ENCODE assay signal across 9 cellular contexts in genomic region chr20:13302647-13303425, GRCh38.
DNase-seq lines count a peak whose midpoint lies in the region; ATAC-seq, FAIRE-seq and TF ChIP-seq lines count a peak whose summit lies in the region.
"Had no signal": no experiment of that assay in that cellular context is flagged by ENCODE, and none has a peak within 500 bp of the region (broad histone marks: within the 10 kb centered on the region; RNA-seq: fewer than 3 reads in every experiment).

No MANE protein-coding gene starts in this region.

- H3K9ac ChIP-seq in OCI-LY3 (ENCODE audit: low read length) = no peak overlapping the region

- H3K4me2 ChIP-seq in OCI-LY3 (ENCODE audit: low read length) = no peak overlapping the region

- H2AFZ ChIP-seq in OCI-LY3 (ENCODE audit: low read depth, low read length) = no peak overlapping the region

- no peak overlapping the region for H3K4me3 ChIP-seq in OCI-LY3 (ENCODE audit: low read length)

- H3K27me3 ChIP-seq in OCI-LY3 (ENCODE audit: low read depth, low read length) = peaks cover 26% of the 10 kb centered on the region

- no peaks in the 10 kb centered on the region for H3K4me1 ChIP-seq in OCI-LY3 (ENCODE audit: low read length)

- no peaks in the 10 kb centered on the region for H3K79me2 ChIP-seq in OCI-LY3 (ENCODE audit: low read length)

- H4K20me1 ChIP-seq in OCI-LY3 (ENCODE audit: insufficient read depth, low read length) = no peaks in the 10 kb centered on the region

- H3K27ac ChIP-seq in OCI-LY3 (ENCODE audit: low read length) = no peak overlapping the region

- TF ChIP-seq CTCF in OCI-LY3 (IDR thresholded peaks at IDR 0.05; ENCODE audit: low read depth, low read length) = peak; percentile 85

- DNase-seq in CD1c-positive myeloid dendritic cell (ENCODE audit: extremely low spot score) (peak; percentile 20), GM19239 (ENCODE audit: insufficient read length, low spot score) (peak; percentile 31), iPS-NIHi7 (ENCODE audit: extremely low spot score) (peak; percentile 60), NCI-H187 (lab: John Stamatoyannopoulos, UW) (no peak)
- peak; percentile 51 for DNase-seq in activated naive CD4-positive, alpha-beta T cell treated with anti-CD3 and anti-CD28 coated beads, Interleukin-2, amount 50 U/mL, for 16 hours
- DNase-seq in stimulated activated CD8-positive, alpha-beta memory T cell treated with anti-CD3 and anti-CD28 coated beads, Interleukin-12 subunit alpha, Interleukin-12 subunit beta, amount 100 ng/mL, for 1 hour (ENCODE audit: low read depth) = peak; percentile 8

- peak; percentile 79 for ATAC-seq in HG03432 (IDR thresholded peaks at IDR 0.05; ENCODE audit: unreplicated experiment)

- H3K9me3 ChIP-seq in OCI-LY3 (ENCODE audit: insufficient read depth, low read length) = no peaks in the 10 kb centered on the region

- no peaks in the 10 kb centered on the region for H3K36me3 ChIP-seq in OCI-LY3 (replicated peaks; ENCODE audit: low read depth, low read length)

- FAIRE-seq in GM19239 (lab: Jason Lieb, UNC) = no peak
- FAIRE-seq: islet of Langerhans had no signal

Comparison
In these comparisons a context has a peak if more than half of its experiments do, and no peak if none do; other contexts are left out.
1. DNase-seq: peak in CD1c-positive myeloid dendritic cell (single experiment), GM19239 (single experiment), activated naive CD4-positive, alpha-beta T cell treated with anti-CD3 and anti-CD28 coated beads, Interleukin-2, amount 50 U/mL, for 16 hours (single experiment), iPS-NIHi7 (single experiment) and stimulated activated CD8-positive, alpha-beta memory T cell treated with anti-CD3 and anti-CD28 coated beads, Interleukin-12 subunit alpha, Interleukin-12 subunit beta, amount 100 ng/mL, for 1 hour (single experiment); none in NCI-H187 (0 of 2).